In genomic region chr2:196376984-196377877, GRCh38 we compare ENCODE assay signal across 10 cellular contexts.
DNase-seq lines count a peak whose midpoint lies in the region; ATAC-seq, FAIRE-seq and TF ChIP-seq lines count a peak whose summit lies in the region.
"Had no signal": no experiment of that assay in that cellular context is flagged by ENCODE, and none has a peak within 500 bp of the region (broad histone marks: within the 10 kb centered on the region; RNA-seq: fewer than 3 reads in every experiment).

No MANE protein-coding gene starts in this region.

- CTCF ChIA-PET in activated naive CD4-positive, alpha-beta T cell treated with anti-CD3 and anti-CD28 coated beads, Interleukin-2, amount 10 ng/mL, durations not matched to agents 7 days and 5 days (lab: Charles Lee) = no interaction called here

- peak; percentile 33 for DNase-seq in activated naive CD4-positive, alpha-beta T cell treated with Interleukin-2 at 50 U/mL for 16 hours
- no peak for DNase-seq in activated naive CD4-positive, alpha-beta T cell treated with anti-CD3 and anti-CD28 coated beads, Interleukin-2, amount 10 ng/mL, durations not matched to agents 7 days and 5 days
- DNase-seq in astrocyte (ENCODE audit: low read depth) (peak; percentile 46), natural killer cell (no peak), coronary artery (ENCODE audit: low spot score) (no peak), SW480 (ENCODE audit: low spot score) (no peak)
- peak in 1 of 2 donors; percentile 55 for DNase-seq in stimulated activated naive CD8-positive, alpha-beta T cell treated with anti-CD3 and anti-CD28 coated beads, Interleukin-15, amount 100 ng/mL, for 72 hours
- DNase-seq: MM.1S had no signal

- no peaks in the 10 kb centered on the region for H3K36me3 ChIP-seq in astrocyte (ENCODE audit: insufficient read depth, low read length)

- H3K4me1 Mint-ChIP-seq in activated naive CD4-positive, alpha-beta T cell treated with anti-CD3 and anti-CD28 coated beads, Interleukin-2, amount 10 ng/mL, durations not matched to agents 7 days and 5 days = no peaks in the 10 kb centered on the region
- H3K4me1 Mint-ChIP-seq in astrocyte (ENCODE audit: low read depth, unreplicated experiment) (no peaks in the 10 kb centered on the region), natural killer cell (no peaks in the 10 kb centered on the region)
- peaks cover 14% of the 10 kb centered on the region for H3K4me1 Mint-ChIP-seq in stimulated activated naive CD8-positive, alpha-beta T cell treated with anti-CD3 and anti-CD28 coated beads, Interleukin-15, amount 100 ng/mL, for 72 hours
- H3K4me1 Mint-ChIP-seq: B cell had no signal

- no peak overlapping the region for H2AFZ ChIP-seq in astrocyte (ENCODE audit: low read depth, low read length)

- H3K9ac ChIP-seq in astrocyte (ENCODE audit: low read length) = no peak overlapping the region

- no peaks in the 10 kb centered on the region for H4K20me1 ChIP-seq in astrocyte (ENCODE audit: insufficient read depth, low read length)

- peaks cover 3% of the 10 kb centered on the region for H3K4me1 ChIP-seq in astrocyte (ENCODE audit: insufficient read depth, low read length)

- H3K27me3 Mint-ChIP-seq in activated naive CD4-positive, alpha-beta T cell treated with anti-CD3 and anti-CD28 coated beads, Interleukin-2, amount 10 ng/mL, durations not matched to agents 7 days and 5 days = peaks cover 6% of the 10 kb centered on the region
- H3K27me3 Mint-ChIP-seq in astrocyte (ENCODE audit: low read depth, unreplicated experiment) (no peaks in the 10 kb centered on the region), natural killer cell (ENCODE audit: low read depth in 2 of 2) (peaks cover 3 to 27% of the 10 kb centered on the region in 2 donors)
- no peaks in the 10 kb centered on the region for H3K27me3 Mint-ChIP-seq in stimulated activated naive CD8-positive, alpha-beta T cell treated with anti-CD3 and anti-CD28 coated beads, Interleukin-15, amount 100 ng/mL, for 72 hours

- ATAC-seq in HG02938 (IDR thresholded peaks at IDR 0.05; ENCODE audit: unreplicated experiment) = peak; percentile 58
- peak; percentile 82 for ATAC-seq in stimulated activated naive CD8-positive, alpha-beta T cell treated with anti-CD3 and anti-CD28 coated beads, Interleukin-15, amount 100 ng/mL, for 72 hours
- ATAC-seq in natural killer cell = no peak

- intact Hi-C loops in natural killer cell (cut with micrococcal nuclease) = no loop called here

- FAIRE-seq in astrocyte (lab: Jason Lieb, UNC) = no peak

- TF ChIP-seq CTCF in astrocyte (IDR thresholded peaks at IDR 0.05; ENCODE audit: insufficient read depth, low read depth, low read length) (no peak), natural killer cell (IDR thresholded peaks at IDR 0.05) (no peak), coronary artery (IDR thresholded peaks at IDR 0.05) (no peak)

- H3K4me3 Mint-ChIP-seq in activated naive CD4-positive, alpha-beta T cell treated with anti-CD3 and anti-CD28 coated beads, Interleukin-2, amount 10 ng/mL, durations not matched to agents 7 days and 5 days = no peak overlapping the region
- no peak overlapping the region for H3K4me3 Mint-ChIP-seq in astrocyte (ENCODE audit: unreplicated experiment)
- peak overlapping the region in 1 of 2 donors; percentile 26 for H3K4me3 Mint-ChIP-seq in stimulated activated naive CD8-positive, alpha-beta T cell treated with anti-CD3 and anti-CD28 coated beads, Interleukin-15, amount 100 ng/mL, for 72 hours
- no peak overlapping the region for H3K4me3 Mint-ChIP-seq in natural killer cell
- H3K4me3 Mint-ChIP-seq: B cell had no signal

- H3K9me3 ChIP-seq in astrocyte (ENCODE audit: insufficient read depth, low read depth, low read length) = no peaks in the 10 kb centered on the region

- H3K79me2 ChIP-seq in astrocyte (ENCODE audit: insufficient read depth, low read length) = no peaks in the 10 kb centered on the region

- H3K4me2 ChIP-seq in astrocyte (ENCODE audit: low read length) = no peak overlapping the region

- no peaks in the 10 kb centered on the region for H3K27me3 ChIP-seq in astrocyte (ENCODE audit: insufficient read depth, low read length)

- H3K9me3 Mint-ChIP-seq in activated naive CD4-positive, alpha-beta T cell treated with anti-CD3 and anti-CD28 coated beads, Interleukin-2, amount 10 ng/mL, durations not matched to agents 7 days and 5 days = no peaks in the 10 kb centered on the region
- H3K9me3 Mint-ChIP-seq in astrocyte (ENCODE audit: unreplicated experiment) (no peaks in the 10 kb centered on the region), natural killer cell (no peaks in the 10 kb centered on the region)
- H3K9me3 Mint-ChIP-seq in stimulated activated naive CD8-positive, alpha-beta T cell treated with anti-CD3 and anti-CD28 coated beads, Interleukin-15, amount 100 ng/mL, for 72 hours = no peaks in the 10 kb centered on the region

- H3K36me3 Mint-ChIP-seq in activated naive CD4-positive, alpha-beta T cell treated with anti-CD3 and anti-CD28 coated beads, Interleukin-2, amount 10 ng/mL, durations not matched to agents 7 days and 5 days = no peaks in the 10 kb centered on the region
- H3K36me3 Mint-ChIP-seq in astrocyte (ENCODE audit: low read depth, unreplicated experiment) (no peaks in the 10 kb centered on the region), natural killer cell (no peaks in the 10 kb centered on the region)

- no peak overlapping the region for H3K4me3 ChIP-seq in astrocyte (ENCODE audit: insufficient read depth, low read depth, low read length)
- no peak overlapping the region for H3K4me3 ChIP-seq in coronary artery

- H3K27ac ChIP-seq in astrocyte (ENCODE audit: low read depth, low read length) (no peak overlapping the region), coronary artery (no peak overlapping the region)

- no peak overlapping the region for H3K27ac Mint-ChIP-seq in activated naive CD4-positive, alpha-beta T cell treated with anti-CD3 and anti-CD28 coated beads, Interleukin-2, amount 10 ng/mL, durations not matched to agents 7 days and 5 days
- H3K27ac Mint-ChIP-seq in astrocyte (ENCODE audit: unreplicated experiment) (no peak overlapping the region), natural killer cell (no peak overlapping the region)
- peak overlapping the region in 1 of 2 donors; percentile 53 for H3K27ac Mint-ChIP-seq in stimulated activated naive CD8-positive, alpha-beta T cell treated with anti-CD3 and anti-CD28 coated beads, Interleukin-15, amount 100 ng/mL, for 72 hours
- H3K27ac Mint-ChIP-seq: B cell had no signal

Comparison
In these comparisons a context has a peak if more than half of its experiments do, and no peak if none do; other contexts are left out.
1. DNase-seq: peak in activated naive CD4-positive, alpha-beta T cell treated with Interleukin-2 at 50 U/mL for 16 hours (single experiment) and astrocyte (single experiment); none in activated naive CD4-positive, alpha-beta T cell treated with anti-CD3 and anti-CD28 coated beads, Interleukin-2, amount 10 ng/mL, durations not matched to agents 7 days and 5 days (single experiment), natural killer cell (single experiment), coronary artery (single experiment) and SW480 (single experiment).
2. ATAC-seq: peak in HG02938 (single experiment) and stimulated activated naive CD8-positive, alpha-beta T cell treated with anti-CD3 and anti-CD28 coated beads, Interleukin-15, amount 100 ng/mL, for 72 hours (single experiment); none in natural killer cell (0 of 3).